18 cellular contexts compared by ENCODE assay signal in the genomic region with DNA sequence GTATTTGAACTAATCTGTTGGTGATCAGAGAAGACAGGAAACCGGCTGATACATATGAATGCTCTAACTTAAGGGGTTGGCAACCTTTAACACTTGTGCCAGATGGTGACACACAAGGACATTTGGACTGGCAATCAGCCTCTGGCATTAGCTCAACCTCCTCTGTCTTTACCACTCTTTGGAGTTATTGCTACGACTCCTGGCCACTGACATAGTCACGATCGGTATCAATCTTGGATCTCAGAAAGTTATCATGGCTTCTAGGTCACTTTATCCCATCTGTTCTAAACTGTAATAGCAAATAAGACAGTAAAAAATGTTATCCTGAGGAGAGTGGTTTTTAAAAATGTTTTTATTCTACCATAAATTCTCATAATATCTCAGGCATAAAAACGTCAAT.
DNase-seq lines count a peak whose midpoint lies in the region; ATAC-seq and TF ChIP-seq lines count a peak whose summit lies in the region.
"Had no signal": no experiment of that assay in that cellular context is flagged by ENCODE, and none has a peak within 500 bp of the region (broad histone marks: within the 10 kb centered on the region; RNA-seq: fewer than 3 reads in every experiment).

No MANE protein-coding gene starts in this region.

- peak overlapping the region; percentile 29 for H3K4me3 Mint-ChIP-seq in GM23338
- H3K4me3 Mint-ChIP-seq: CD4-positive, CD25-positive, alpha-beta regulatory T cell; CD8-positive, alpha-beta memory T cell; HFFc6 had no signal

- intact Hi-C loops in A673 (cut with micrococcal nuclease; ENCODE audit: unreplicated experiment): no loop called here

- H3K79me2 ChIP-seq in GM23338 (replicated peaks; ENCODE audit: insufficient read depth): peaks cover 97% of the 10 kb centered on the region

- H3K36me3 ChIP-seq in A673 (ENCODE audit: insufficient read depth, low read length, poor library complexity, severe bottlenecking) (no peaks in the 10 kb centered on the region), GM23338 (ENCODE audit: insufficient read depth) (peaks cover 46% of the 10 kb centered on the region)
- H3K36me3 ChIP-seq: BE2C had no signal

- no TSS peak for BruUV-seq in A673 (replicated peaks; lab: Mats Ljungman, UMichigan)

- no peaks in the 10 kb centered on the region for H3K9me3 ChIP-seq in A673 (ENCODE audit: low read depth, low read length, poor library complexity, severe bottlenecking)
- H3K9me3 ChIP-seq: BE2C, Caco-2 had no signal

- H3K4me2 ChIP-seq in GM23338: peak overlapping the region; percentile 84; the same call in 1 of the 2 replicates

- H3K27ac ChIP-seq in A673 (ENCODE audit: low read depth, low read length, poor library complexity, severe bottlenecking) (no peak overlapping the region), GM23338 (ENCODE audit: low read depth) (no peak overlapping the region)

- CTCF ChIA-PET in A673 (lab: Charles Lee): no interaction called here

- no peaks in the 10 kb centered on the region for H3K9me2 ChIP-seq in GM23338 (ENCODE audit: insufficient read depth)

- H3K27me3 Mint-ChIP-seq in GM23338 (ENCODE audit: insufficient read depth, low read depth, poor library complexity): peaks cover 8% of the 10 kb centered on the region
- H3K27me3 Mint-ChIP-seq: CD4-positive, CD25-positive, alpha-beta regulatory T cell; CD8-positive, alpha-beta memory T cell had no signal

- no peak overlapping the region; the same call in 1 of the 2 replicates for H3K27ac Mint-ChIP-seq in GM23338
- H3K27ac Mint-ChIP-seq: CD4-positive, CD25-positive, alpha-beta regulatory T cell; CD8-positive, alpha-beta memory T cell; HFFc6 had no signal

- ATAC-seq in GM23338: no peak
- ATAC-seq: HCT116, K562 had no signal

- POLR2A ChIA-PET in A673 (lab: Charles Lee; ENCODE audit: low non-redundant PET): no interaction called here

- H3K9me3 Mint-ChIP-seq in GM23338: no peaks in the 10 kb centered on the region

- H3K4me1 ChIP-seq in A673 (ENCODE audit: insufficient read depth, low read length, poor library complexity, severe bottlenecking): peaks cover 10% of the 10 kb centered on the region
- peaks cover 39% of the 10 kb centered on the region for H3K4me1 ChIP-seq in GM23338 (ENCODE audit: insufficient read depth)
- H3K4me1 ChIP-seq: BE2C, Caco-2 had no signal

- H3K4me1 Mint-ChIP-seq in GM23338: peaks cover 49% of the 10 kb centered on the region; the same call in 2 of the 3 replicates
- H3K4me1 Mint-ChIP-seq: CD4-positive, CD25-positive, alpha-beta regulatory T cell; CD8-positive, alpha-beta memory T cell had no signal

- DNase-seq in A673 (ENCODE audit: low spot score) (peak; percentile 15), GM23338 (ENCODE audit: low spot score) (no peak), NCI-H69 (lab: John Stamatoyannopoulos, UW) (peak; percentile 49), cerebellum (ENCODE audit: low spot score) (peak; percentile 12), NCI-H2196 (lab: John Stamatoyannopoulos, UW; ENCODE audit: unreplicated experiment) (no peak), NK-92 (lab: John Stamatoyannopoulos, UW; ENCODE audit: unreplicated experiment) (no peak), COLO829 (ENCODE audit: low spot score) (no peak)
- DNase-seq: ACHN; BE2C; C1 segment of cervical spinal cord; Caco-2; CD4-positive, CD25-positive, alpha-beta regulatory T cell; CD8-positive, alpha-beta memory T cell; GDM1; HFFc6; IMR-90 had no signal

- peaks cover 52% of the 10 kb centered on the region for H3K36me3 Mint-ChIP-seq in GM23338 (ENCODE audit: low read depth)
- H3K36me3 Mint-ChIP-seq: CD4-positive, CD25-positive, alpha-beta regulatory T cell; CD8-positive, alpha-beta memory T cell had no signal

- H4K20me1 ChIP-seq in GM23338 (replicated peaks; ENCODE audit: insufficient read depth): peaks cover 38% of the 10 kb centered on the region

- H3K4me3 ChIP-seq in A673 (ENCODE audit: low read depth, low read length, poor library complexity, severe bottlenecking) (no peak overlapping the region), GM23338 (0 out of 2 replicates have a peak overlapping the region, but pooled peaks have one; percentile 13)
- H3K4me3 ChIP-seq: K562 had no signal

- H3K27me3 ChIP-seq in A673 (replicated peaks; ENCODE audit: insufficient read depth, low read depth, low read length, poor library complexity) (no peaks in the 10 kb centered on the region), GM23338 (ENCODE audit: insufficient read depth) (no peaks in the 10 kb centered on the region)
- H3K27me3 ChIP-seq: BE2C had no signal

- no peaks in the 10 kb centered on the region for H3F3A ChIP-seq in GM23338 (replicated peaks; ENCODE audit: low read depth)

- no peak for TF ChIP-seq CTCF in A673 (conservative IDR thresholded peaks at IDR 0.05; ENCODE audit: low read depth, low read length)
- no peak for TF ChIP-seq CTCF in GM23338 (conservative IDR thresholded peaks at IDR 0.05; ENCODE audit: low read depth in 2 of 2)

- H2AFZ ChIP-seq in GM23338: no peak overlapping the region

TF ChIP-seq in GM23338, 12 proteins besides CTCF, POLR2A, EP300 and RAD21:
- TF ChIP-seq POLR2AphosphoS5 (IDR thresholded peaks at IDR 0.05; ENCODE audit: low read depth): peak; percentile 51
- TF ChIP-seq CREB1 (CRISPR knock-in tag; IDR thresholded peaks at IDR 0.05; ENCODE audit: low read depth): no peak

Comparison
In these comparisons a context has a peak if more than half of its experiments do, and no peak if none do; other contexts are left out.
1. DNase-seq: peak in A673 (single experiment), NCI-H69 (single experiment) and cerebellum (single experiment); none in GM23338 (single experiment), NCI-H2196 (single experiment), NK-92 (single experiment) and COLO829 (single experiment).